In genomic region chr3:43142472-43142871, GRCh38 we compare ENCODE assay signal across 17 cellular contexts.
"Had no signal": no experiment of that assay in that cellular context is flagged by ENCODE, and none has a peak within 500 bp of the region (broad histone marks: within the 10 kb centered on the region; RNA-seq: fewer than 3 reads in every experiment).

No MANE protein-coding gene starts in this region.

- H3K9me3 Mint-ChIP-seq: activated T-cell treated with anti-CD3 and anti-CD28 coated beads, Interleukin-2, amount 50 U/mL, for 4 hours had no signal

- H3K27ac ChIP-seq: cardiac muscle cell, spleen, upper lobe of right lung had no signal

- H3K27me3 ChIP-seq: cardiac muscle cell, spleen, upper lobe of right lung had no signal

- H3K27me3 Mint-ChIP-seq: activated naive CD8-positive, alpha-beta T cell treated with anti-CD3 and anti-CD28 coated beads, Interleukin-2, amount 50 U/mL, for 24 hours; progenitor cell of endocrine pancreas had no signal

- H3K4me1 Mint-ChIP-seq: activated naive CD8-positive, alpha-beta T cell treated with anti-CD3 and anti-CD28 coated beads, Interleukin-2, amount 50 U/mL, for 24 hours had no signal

- H3K4me1 ChIP-seq: spleen, upper lobe of right lung had no signal

- ATAC-seq: activated CD4-positive, CD25-positive, alpha-beta regulatory T cell treated with anti-CD3 and anti-CD28 coated beads, Interleukin-2, amount 50 U/mL, for 24 hours; activated naive CD8-positive, alpha-beta T cell treated with anti-CD3 and anti-CD28 coated beads, Interleukin-2, amount 50 U/mL, for 24 hours; activated T-cell treated with anti-CD3 and anti-CD28 coated beads, Interleukin-2, amount 50 U/mL, for 4 hours; SK-N-SH treated with all-trans-retinoic acid at 6 μM for 48 hours; stimulated activated naive CD8-positive, alpha-beta T cell treated with anti-CD3 and anti-CD28 coated beads, Interleukin-15, Interleukin-2, amounts not matched to agents 100 U/mL and 50 U/mL, for 24 hours; upper lobe of right lung had no signal

- H3K27ac Mint-ChIP-seq: activated naive CD8-positive, alpha-beta T cell treated with anti-CD3 and anti-CD28 coated beads, Interleukin-2, amount 50 U/mL, for 24 hours had no signal

- H3K4me3 Mint-ChIP-seq: activated naive CD8-positive, alpha-beta T cell treated with anti-CD3 and anti-CD28 coated beads, Interleukin-2, amount 50 U/mL, for 24 hours; activated T-cell treated with anti-CD3 and anti-CD28 coated beads, Interleukin-2, amount 50 U/mL, for 4 hours had no signal

- H3K9me3 ChIP-seq: upper lobe of right lung had no signal

- DNase-seq: activated CD4-positive, alpha-beta T cell treated with anti-CD3 and anti-CD28 coated beads, Interleukin-2, amount 50 U/mL, for 48 hours; activated CD8-positive, alpha-beta memory T cell treated with anti-CD3 and anti-CD28 coated beads, Interleukin-2, amount 50 U/mL, for 48 hours; activated naive CD4-positive, alpha-beta T cell treated with anti-CD3 and anti-CD28 coated beads, Interleukin-2, amount 50 U/mL, for 16 hours; activated naive CD8-positive, alpha-beta T cell treated with anti-CD3 and anti-CD28 coated beads, Interleukin-2, amount 50 U/mL, for 24 hours; activated T-cell treated with anti-CD3 and anti-CD28 coated beads, Interleukin-2, amount 50 U/mL, for 4 hours; foreskin melanocyte; glutamatergic neuron; hippocampal formation; retina; spleen; stimulated activated CD4-positive, alpha-beta T cell treated with anti-CD3 and anti-CD28 coated beads, Interleukin-4, amount 100 ng/mL, for 4 hours; stimulated activated naive CD8-positive, alpha-beta T cell treated with anti-CD3 and anti-CD28 coated beads, Interleukin-15, Interleukin-2, amounts not matched to agents 100 U/mL and 50 U/mL, for 24 hours; upper lobe of right lung had no signal

- H3K36me3 ChIP-seq: cardiac muscle cell, spleen, upper lobe of right lung had no signal

- H3K4me3 ChIP-seq: cardiac muscle cell, spleen, upper lobe of right lung had no signal
